Comparison of ENCODE assay signal across 11 cellular contexts in genomic region chr12:111455448-111456320, GRCh38. TPM values are rescaled to one million over a fixed set of nuclear protein-coding genes. Genes with fewer than 3 reads are reported as not detected.
DNase-seq lines count a peak whose midpoint lies in the region; ATAC-seq, FAIRE-seq and TF ChIP-seq lines count a peak whose summit lies in the region.
"Had no signal": no experiment of that assay in that cellular context is flagged by ENCODE, and none has a peak within 500 bp of the region (broad histone marks: within the 10 kb centered on the region; RNA-seq: fewer than 3 reads in every experiment).

No MANE protein-coding gene starts in this region.

- ATAC-seq in K562 = no peak
- no peak for ATAC-seq in HepG2

- TF ChIP-seq RAD21 in K562 (CRISPR knock-in tag; conservative IDR thresholded peaks at IDR 0.05 in 1 of 2, IDR thresholded peaks at IDR 0.05 in 1 of 2) (no peak), HepG2 (CRISPR knock-in tag; IDR thresholded peaks at IDR 0.05) (no peak)

- 93% methylated on average over 10 of the region's 15 CpGs for WGBS in K562 (ENCODE audit: insufficient coverage, low coverage, missing lambda C conversion rate)
- WGBS in HepG2 (ENCODE audit: low lambda C conversion rate) = 97% methylated on average over 15 of the region's 15 CpGs
- WGBS in thyroid gland, 2 donors = 94 to 95% methylated on average over 15 of the region's 15 CpGs

- CTCF ChIA-PET in K562 (lab: Yijun Ruan, JAX; ENCODE audit: low intra/inter-chr PET ratio) = interaction anchor here (2.1 kb wide), 1 partner anchor 58 kb away, joined by 7 read pairs; no protein-coding TSS in a partner anchor
- CTCF ChIA-PET in HepG2 (lab: Yijun Ruan, JAX; ENCODE audit: low intra/inter-chr PET ratio, low total read pairs) = no interaction called here

- intact Hi-C loops in K562 (cut with micrococcal nuclease) (no loop called here), HepG2 (cut with micrococcal nuclease; ENCODE audit: unreplicated experiment) (no loop called here), thyroid gland (cut with DNase I) (no loop called here), vagina (cut with DNase I) (no loop called here)

- no peak overlapping the region for H3K4me3 ChIP-seq in K562
- H3K4me3 ChIP-seq in HepG2 (replicated peaks in 1 of 3; ENCODE audit: insufficient read depth in 1 of 3, low read depth in 2 of 3, low read length in 3 of 3) = no peak overlapping the region
- H3K4me3 ChIP-seq in HAP-1 = no peak overlapping the region
- no peak overlapping the region for H3K4me3 ChIP-seq in thyroid gland (replicated peaks in 1 of 3)
- no peak overlapping the region for H3K4me3 ChIP-seq in vagina

- 0 out of 2 replicates have a peak, but pooled peaks cover 8% of the 10 kb centered on the region for H4K20me1 ChIP-seq in K562 (replicated peaks; ENCODE audit: control insufficient read depth, insufficient read depth, low read length)
- 0 out of 2 replicates have a peak, but pooled peaks cover 8% of the 10 kb centered on the region for H4K20me1 ChIP-seq in HepG2 (ENCODE audit: insufficient read depth, low read length)

- no peaks in the 10 kb centered on the region for H3K9me3 ChIP-seq in K562 (replicated peaks; ENCODE audit: control insufficient read depth, insufficient read depth, low read depth, low read length)
- H3K9me3 ChIP-seq in HepG2 (ENCODE audit: low read length) = no peaks in the 10 kb centered on the region
- H3K9me3 ChIP-seq in HAP-1 = no peaks in the 10 kb centered on the region
- no peaks in the 10 kb centered on the region for H3K9me3 ChIP-seq in thyroid gland
- no peaks in the 10 kb centered on the region for H3K9me3 ChIP-seq in vagina

- no peaks in the 10 kb centered on the region for H3K9me1 ChIP-seq in K562 (ENCODE audit: control insufficient read depth, insufficient read depth, low read length)

- DNase-seq in AG08396 (ENCODE audit: low spot score) (peak; percentile 65), H54 (ENCODE audit: insufficient read length, low spot score) (peak; percentile 50), K562 (ENCODE audit: extremely low read depth in 1 of 4, low spot score in 3 of 4) (no peak), HepG2 (ENCODE audit: low spot score) (no peak), HAP-1 (ENCODE audit: low spot score in 2 of 2) (no peak), SHP77 treated with DMSO at 0.1 percent for 48 hours (lab: John Stamatoyannopoulos, UW) (no peak), thyroid gland (no peak), vagina (ENCODE audit: extremely low spot score in 2 of 2) (no peak)
- DNase-seq: activated T-cell treated with anti-CD3 and anti-CD28 coated beads, Interleukin-2, amount 50 U/mL, for 48 hours; dermis blood vessel endothelial cell; NCI-H1694 treated with DMSO at 0.1 percent for 48 hours had no signal

- no peak overlapping the region for H2AFZ ChIP-seq in K562 (ENCODE audit: low read depth, low read length)
- H2AFZ ChIP-seq in HepG2 (ENCODE audit: low read length) = no peak overlapping the region

- peak; percentile 23 for FAIRE-seq in H54 (lab: Jason Lieb, UNC)
- FAIRE-seq in K562 (lab: Jason Lieb, UNC) = no peak
- FAIRE-seq in HepG2 (lab: Jason Lieb, UNC) = no peak

- TF ChIP-seq EP300 in K562 (IDR thresholded peaks at IDR 0.05; ENCODE audit: low read length) (no peak), HepG2 (IDR thresholded peaks at IDR 0.05; ENCODE audit: low read depth in 2 of 2, low read length in 2 of 2) (no peak), HepG2 (CRISPR knock-in tag; IDR thresholded peaks at IDR 0.05; ENCODE audit: borderline replicate concordance) (no peak)

- H3K79me2 ChIP-seq in K562 (ENCODE audit: control insufficient read depth, insufficient read depth, low read length) (no peaks in the 10 kb centered on the region), HepG2 (ENCODE audit: insufficient read depth, low read length) (no peaks in the 10 kb centered on the region)

- H3K36me3 ChIP-seq in K562 (ENCODE audit: control insufficient read depth, insufficient read depth, low read length) = peaks cover 86% of the 10 kb centered on the region
- H3K36me3 ChIP-seq in HepG2 (replicated peaks in 1 of 2; ENCODE audit: control insufficient read depth in 1 of 2, insufficient read depth in 2 of 2, low read length in 2 of 2) = peaks cover 33 to 76% of the 10 kb centered on the region in 2 experiments
- peaks cover 56% of the 10 kb centered on the region for H3K36me3 ChIP-seq in HAP-1 (replicated peaks)
- H3K36me3 ChIP-seq in thyroid gland = peaks cover 35 to 40% of the 10 kb centered on the region in 2 donors
- H3K36me3 ChIP-seq in vagina = peaks cover 0 to 43% of the 10 kb centered on the region in 2 donors

- in situ Hi-C loops in K562 (cut with MboI) = no loop called here
- in situ Hi-C loops in HepG2 (cut with HindIII; ENCODE audit: extremely low pct_ligation_motif_present, low pct_unique_long_range_greater_than_20kb) = no loop called here
- in situ Hi-C loops in HAP-1 (cut with MboI; ENCODE audit: low sequenced_read_pairs) = no loop called here

- TF ChIP-seq POLR2A in H54 (IDR thresholded peaks at IDR 0.05; ENCODE audit: low read depth, low read length) (no peak), K562 (conservative IDR thresholded peaks at IDR 0.05) (no peak), HepG2 (IDR thresholded peaks at IDR 0.05; ENCODE audit: insufficient read depth in 1 of 2, low read depth in 2 of 2, low read length in 2 of 2) (no peak), thyroid gland (IDR thresholded peaks at IDR 0.05) (no peak), vagina (IDR thresholded peaks at IDR 0.05) (no peak)

- POLR2A ChIA-PET in K562 (lab: Yijun Ruan, JAX) (interaction anchor here (0.6 to 0.8 kb wide), 4 partner anchors 9 to 125 kb away, joined by 3 read pairs; no protein-coding TSS in a partner anchor), HepG2 (lab: Yijun Ruan, JAX) (no interaction called here)

- H3K4me2 ChIP-seq in K562 (ENCODE audit: insufficient read depth, low read length) (no peak overlapping the region), HepG2 (ENCODE audit: low read depth, low read length) (no peak overlapping the region)

- H3K27ac ChIP-seq in K562 (ENCODE audit: extremely low read depth, low read depth, low read length) = no peak overlapping the region
- no peak overlapping the region for H3K27ac ChIP-seq in HepG2 (ENCODE audit: extremely low read length, insufficient read depth, low read length)
- H3K27ac ChIP-seq in thyroid gland = peak overlapping the region in 1 of 3 donors; percentile 33
- no peak overlapping the region for H3K27ac ChIP-seq in vagina

- no peak for TF ChIP-seq CTCF in K562 (IDR thresholded peaks at IDR 0.05 in 2 of 3, conservative IDR thresholded peaks at IDR 0.05 in 1 of 3; ENCODE audit: insufficient read depth in 2 of 3, low read depth in 1 of 3, low read length in 3 of 3)
- TF ChIP-seq CTCF in HepG2 (CRISPR knock-in tag; IDR thresholded peaks at IDR 0.05) = no peak
- no peak for TF ChIP-seq CTCF in thyroid gland (IDR thresholded peaks at IDR 0.05)
- no peak for TF ChIP-seq CTCF in vagina (IDR thresholded peaks at IDR 0.05)

- H3K4me1 ChIP-seq in K562 (replicated peaks in 1 of 2; ENCODE audit: control insufficient read depth in 2 of 2, insufficient read depth in 2 of 2, low read length in 2 of 2) (peaks cover 0 to 3% of the 10 kb centered on the region in 2 experiments; a peak in 1 of 5 replicates), HepG2 (ENCODE audit: insufficient read depth, low read length) (no peaks in the 10 kb centered on the region), HAP-1 (no peaks in the 10 kb centered on the region), thyroid gland (peaks cover 0 to 18% of the 10 kb centered on the region in 2 donors), vagina (peaks cover 5% of the 10 kb centered on the region)

- H3K9ac ChIP-seq in K562 (ENCODE audit: insufficient read depth in 1 of 2, low read depth in 2 of 2, low read length in 2 of 2) (0 out of 4 replicates have a peak overlapping the region, but pooled peaks of 1 of the 2 experiments have one; percentile 5), HepG2 (ENCODE audit: insufficient read depth, low read depth, low read length) (no peak overlapping the region)

- H3K27me3 ChIP-seq in K562 (ENCODE audit: control insufficient read depth in 2 of 2, insufficient read depth in 2 of 2, low read length in 2 of 2) (no peaks in the 10 kb centered on the region), HepG2 (ENCODE audit: control insufficient read depth in 1 of 2, insufficient read depth in 2 of 2, low read length in 2 of 2) (no peaks in the 10 kb centered on the region), HAP-1 (ENCODE audit: low read depth) (no peaks in the 10 kb centered on the region), thyroid gland (no peaks in the 10 kb centered on the region), vagina (no peaks in the 10 kb centered on the region)

- BruUV-seq in K562 (replicated peaks; lab: Mats Ljungman, UMichigan) (no TSS peak), HepG2 (replicated peaks; lab: Mats Ljungman, UMichigan) (no TSS peak)

RNA-seq across cellular contexts. Expression of gene SH2B3, which starts 50.0 kb away (rescaled TPM):
- 50.2 and 69.6 TPM in 2 replicates for total RNA-seq in K562 (2011; cell fraction: chromatin; rRNA removed; ENCODE audit: low replicate concordance)
- total RNA-seq in K562 (2011; cell fraction: nucleolus; rRNA removed) = 38.4 and 40.4 TPM in 2 replicates
- total RNA-seq in K562 (2011; cell fraction: nucleoplasm; rRNA removed) = 52.1 and 86.9 TPM in 2 replicates
- total RNA-seq in K562 (2014; rRNA removed) (46.7 and 52.0 TPM in 2 replicates), K562 (2014; rRNA removed; fragmentation: Illumina TruSeq; extraction: Trizol) (37.4 and 46.7 TPM in 2 replicates), K562 (2015; rRNA removed; fragmentation: Illumina TruSeq; extraction: Trizol) (22.9 and 23.4 TPM in 2 replicates), K562 (2021) (63.8 and 75.3 TPM in 2 replicates), HepG2 (2016; rRNA removed; fragmentation: Illumina TruSeq; extraction: Trizol) (6.8 and 6.9 TPM in 2 replicates), thyroid gland (10 to 100 TPM; 14.1 to 36.5 (median 25.6) TPM), vagina (24.1 TPM)
- polyA plus RNA-seq in K562 (2011; rRNA removed) (28.2 and 32.5 TPM in 2 replicates), K562 (2014; fragmentation: Illumina TruSeq; extraction: Trizol) (59.9 and 64.4 TPM in 2 replicates), K562 (2014; fragmentation: Nextera tagmentation; extraction: Ambion mirVana) (10 to 100 TPM; 10.8 to 14.3 TPM), K562 (2014; rRNA removed) (38.6 and 41.3 TPM in 2 replicates), HepG2 (2011; rRNA removed) (6.8 and 7.1 TPM in 2 replicates)
- polyA plus RNA-seq in K562 (2011; cell fraction: cytosol; rRNA removed) = 33.3 and 57.9 TPM in 2 replicates
- 25.5 and 39.5 TPM in 2 replicates for polyA plus RNA-seq in K562 (2011; cell fraction: nucleus; rRNA removed)
- polyA plus RNA-seq in K562 (2012) = 29.2 and 33.2 TPM in 2 replicates
- 22.2 and 28.8 TPM in 2 replicates for polyA minus RNA-seq in K562 (2011; rRNA and poly(A)+ RNA removed)
- 40.8 and 46.0 TPM in 2 replicates for polyA minus RNA-seq in K562 (2011; cell fraction: cytosol; rRNA and poly(A)+ RNA removed)
- 10.2 and 14.4 TPM in 2 replicates for polyA minus RNA-seq in K562 (2011; cell fraction: nucleus; rRNA and poly(A)+ RNA removed)
- 3.0 and 4.5 TPM in 2 replicates for total RNA-seq in HepG2 (2016; cell fraction: cytosol; rRNA removed; fragmentation: Illumina TruSeq; extraction: Trizol; ENCODE audit: low read depth)
- 5.3 and 6.3 TPM in 2 replicates for total RNA-seq in HepG2 (2016; cell fraction: insoluble cytoplasmic fraction; rRNA removed; fragmentation: Illumina TruSeq; extraction: Trizol)
- 8.1 and 8.8 TPM in 2 replicates for total RNA-seq in HepG2 (2016; cell fraction: membrane; rRNA removed; fragmentation: Illumina TruSeq; extraction: Trizol)
- total RNA-seq in HepG2 (2016; cell fraction: nucleus; rRNA removed; fragmentation: Illumina TruSeq; extraction: Trizol) = 3.3 and 4.2 TPM in 2 replicates
- polyA plus RNA-seq in HepG2 (2011; cell fraction: cytosol; rRNA removed) = 5.9 and 7.0 TPM in 2 replicates
- polyA plus RNA-seq in HepG2 (2011; cell fraction: nucleus; rRNA removed) = 6.3 and 7.7 TPM in 2 replicates
- 5.1 and 9.2 TPM in 2 replicates for polyA plus RNA-seq in HepG2 (2012)
- polyA plus RNA-seq in HepG2 (2016; cell fraction: cytosol; fragmentation: Illumina TruSeq; extraction: Trizol; ENCODE audit: low read depth) = 0.99 and 1.3 TPM in 2 replicates
- polyA plus RNA-seq in HepG2 (2016; cell fraction: insoluble cytoplasmic fraction; fragmentation: Illumina TruSeq; extraction: Trizol; ENCODE audit: low read depth) = 7.6 and 9.1 TPM in 2 replicates
- polyA plus RNA-seq in HepG2 (2016; cell fraction: membrane; fragmentation: Illumina TruSeq; extraction: Trizol; ENCODE audit: low read depth) = 5.2 and 5.7 TPM in 2 replicates
- 8.8 and 9.8 TPM in 2 replicates for polyA plus RNA-seq in HepG2 (2016; cell fraction: nucleus; fragmentation: Illumina TruSeq; extraction: Trizol; ENCODE audit: insufficient read depth, low read depth)
- polyA minus RNA-seq in HepG2 (2011; rRNA and poly(A)+ RNA removed; ENCODE audit: low replicate concordance) = 2.2 and 11.4 TPM in 2 replicates
- polyA minus RNA-seq in HepG2 (2011; cell fraction: cytosol; rRNA and poly(A)+ RNA removed) = 6.2 and 6.9 TPM in 2 replicates
- 3.3 and 3.9 TPM in 2 replicates for polyA minus RNA-seq in HepG2 (2011; cell fraction: nucleus; rRNA and poly(A)+ RNA removed)

Comparison
In these comparisons a context has a peak if more than half of its experiments do, and no peak if none do; other contexts are left out.
1. DNase-seq: peak in AG08396 (single experiment) and H54 (single experiment); none in K562 (0 of 4), HepG2 (single experiment), HAP-1 (0 of 2), SHP77 treated with DMSO at 0.1 percent for 48 hours (single experiment), thyroid gland (0 of 2) and vagina (0 of 2).